In the genomic region with DNA sequence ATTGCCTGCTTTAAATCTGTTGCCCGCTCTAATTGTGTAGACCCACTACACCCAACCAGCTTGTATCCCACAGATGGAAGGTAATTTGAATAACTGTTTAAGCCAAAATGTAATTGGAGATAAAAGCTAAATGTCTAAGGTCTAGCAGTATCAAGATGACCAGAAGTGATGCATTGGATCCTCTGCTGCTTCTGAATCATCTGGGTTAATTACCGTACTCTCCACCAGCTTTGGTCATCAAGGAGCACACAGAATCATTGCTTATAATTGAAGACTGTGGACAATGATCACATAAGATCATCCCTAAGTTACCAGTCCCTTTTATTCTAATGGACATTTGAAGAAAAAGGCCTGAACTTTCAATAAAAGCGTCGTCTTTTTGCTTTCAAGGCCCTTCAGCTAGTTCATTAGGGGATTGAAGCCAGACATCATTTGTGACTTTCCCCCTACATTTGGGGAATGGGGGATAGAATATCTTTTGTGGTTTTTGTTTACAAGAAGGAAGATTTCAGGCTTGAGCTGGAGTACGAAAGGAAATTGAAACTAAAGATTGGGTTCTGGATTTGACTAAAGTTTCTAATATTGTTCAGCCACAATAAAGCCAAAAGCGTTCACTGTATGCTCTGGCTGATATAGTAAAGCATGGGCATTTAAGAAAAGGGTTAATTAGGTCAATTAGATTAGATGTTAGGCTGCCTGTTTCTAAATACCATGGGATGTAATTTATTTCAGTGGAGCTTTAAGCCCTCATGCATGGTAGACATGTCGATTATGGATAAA, we compare ENCODE assay signal across 11 cellular contexts.
A peak's percentile ranks its signal among the peaks of the same experiment; 100 is the strongest.
DNase-seq lines count a peak whose midpoint lies in the region; ATAC-seq lines count a peak whose summit lies in the region.
"Had no signal": no experiment of that assay in that cellular context is flagged by ENCODE, and none has a peak within 500 bp of the region (broad histone marks: within the 10 kb centered on the region; RNA-seq: fewer than 3 reads in every experiment).

No MANE protein-coding gene starts in this region.

- no peak for DNase-seq in stimulated activated naive CD8-positive, alpha-beta T cell treated with anti-CD3 and anti-CD28 coated beads, Interleukin-15, amount 100 ng/mL, for 72 hours
- DNase-seq in stimulated activated naive CD8-positive, alpha-beta T cell treated with anti-CD3 and anti-CD28 coated beads, Interleukin-15, Interleukin-2, amounts not matched to agents 100 U/mL and 50 U/mL, for 24 hours = no peak
- DNase-seq in HT-29 (ENCODE audit: low spot score) = no peak
- no peak for DNase-seq in naive thymus-derived CD8-positive, alpha-beta T cell
- no peak for DNase-seq in activated T-cell treated with anti-CD3 and anti-CD28 coated beads, Interleukin-2, amount 50 U/mL, for 48 hours
- DNase-seq: effector CD8-positive, alpha-beta T cell; head of caudate nucleus; NCI-H510A had no signal

- ATAC-seq in stimulated activated naive CD8-positive, alpha-beta T cell treated with anti-CD3 and anti-CD28 coated beads, Interleukin-15, amount 100 ng/mL, for 72 hours = peak; percentile 42
- no peak for ATAC-seq in stimulated activated naive CD8-positive, alpha-beta T cell treated with anti-CD3 and anti-CD28 coated beads, Interleukin-15, Interleukin-2, amounts not matched to agents 100 U/mL and 50 U/mL, for 24 hours
- ATAC-seq in HG02588 (IDR thresholded peaks at IDR 0.05; ENCODE audit: unreplicated experiment) = peak; percentile 48
- ATAC-seq in HG03571 (IDR thresholded peaks at IDR 0.05; ENCODE audit: unreplicated experiment) = no peak
- ATAC-seq in naive thymus-derived CD8-positive, alpha-beta T cell = no peak

- no peaks in the 10 kb centered on the region for H3K9me3 Mint-ChIP-seq in stimulated activated naive CD8-positive, alpha-beta T cell treated with anti-CD3 and anti-CD28 coated beads, Interleukin-15, amount 100 ng/mL, for 72 hours
- no peaks in the 10 kb centered on the region for H3K9me3 Mint-ChIP-seq in T-helper 1 cell treated with Interleukin-12 subunit alpha and Interleukin-12 subunit beta and Interleukin-4 antibody, amounts not matched to agents 30 μg/mL and 1 μg/mL, for 36 hours
- H3K9me3 Mint-ChIP-seq in naive thymus-derived CD8-positive, alpha-beta T cell = no peaks in the 10 kb centered on the region

- H3K4me1 Mint-ChIP-seq in stimulated activated naive CD8-positive, alpha-beta T cell treated with anti-CD3 and anti-CD28 coated beads, Interleukin-15, amount 100 ng/mL, for 72 hours = peaks cover 87% of the 10 kb centered on the region
- H3K4me1 Mint-ChIP-seq in T-helper 1 cell treated with Interleukin-12 subunit alpha and Interleukin-12 subunit beta and Interleukin-4 antibody, amounts not matched to agents 30 μg/mL and 1 μg/mL, for 36 hours (ENCODE audit: low read depth) = peaks cover 85% of the 10 kb centered on the region
- H3K4me1 Mint-ChIP-seq in naive thymus-derived CD8-positive, alpha-beta T cell = peaks cover 34 to 96% (median 63%) of the 10 kb centered on the region in 4 donors

- H3K27me3 Mint-ChIP-seq in stimulated activated naive CD8-positive, alpha-beta T cell treated with anti-CD3 and anti-CD28 coated beads, Interleukin-15, amount 100 ng/mL, for 72 hours = no peaks in the 10 kb centered on the region
- no peaks in the 10 kb centered on the region for H3K27me3 Mint-ChIP-seq in T-helper 1 cell treated with Interleukin-12 subunit alpha and Interleukin-12 subunit beta and Interleukin-4 antibody, amounts not matched to agents 30 μg/mL and 1 μg/mL, for 36 hours (ENCODE audit: low read depth)
- no peaks in the 10 kb centered on the region for H3K27me3 Mint-ChIP-seq in naive thymus-derived CD8-positive, alpha-beta T cell

- peak overlapping the region in 1 of 2 donors; percentile 22 for H3K27ac Mint-ChIP-seq in stimulated activated naive CD8-positive, alpha-beta T cell treated with anti-CD3 and anti-CD28 coated beads, Interleukin-15, amount 100 ng/mL, for 72 hours
- H3K27ac Mint-ChIP-seq in T-helper 1 cell treated with Interleukin-12 subunit alpha and Interleukin-12 subunit beta and Interleukin-4 antibody, amounts not matched to agents 30 μg/mL and 1 μg/mL, for 36 hours = no peak overlapping the region
- peak overlapping the region in 3 of 10 donors; percentile 3 to 27 (median 11) for H3K27ac Mint-ChIP-seq in naive thymus-derived CD8-positive, alpha-beta T cell

- H3K36me3 Mint-ChIP-seq in T-helper 1 cell treated with Interleukin-12 subunit alpha and Interleukin-12 subunit beta and Interleukin-4 antibody, amounts not matched to agents 30 μg/mL and 1 μg/mL, for 36 hours (ENCODE audit: low read depth) = peaks cover 19% of the 10 kb centered on the region
- no peaks in the 10 kb centered on the region for H3K36me3 Mint-ChIP-seq in naive thymus-derived CD8-positive, alpha-beta T cell

- H3K4me3 Mint-ChIP-seq in stimulated activated naive CD8-positive, alpha-beta T cell treated with anti-CD3 and anti-CD28 coated beads, Interleukin-15, amount 100 ng/mL, for 72 hours = no peak overlapping the region
- H3K4me3 Mint-ChIP-seq in T-helper 1 cell treated with Interleukin-12 subunit alpha and Interleukin-12 subunit beta and Interleukin-4 antibody, amounts not matched to agents 30 μg/mL and 1 μg/mL, for 36 hours = peak overlapping the region; percentile 29
- no peak overlapping the region for H3K4me3 Mint-ChIP-seq in naive thymus-derived CD8-positive, alpha-beta T cell

- POLR2A ChIA-PET in naive thymus-derived CD8-positive, alpha-beta T cell (lab: Charles Lee) = no interaction called here

Comparison
In these comparisons a context has a peak if more than half of its experiments do, and no peak if none do; other contexts are left out.
1. ATAC-seq: peak in stimulated activated naive CD8-positive, alpha-beta T cell treated with anti-CD3 and anti-CD28 coated beads, Interleukin-15, amount 100 ng/mL, for 72 hours (single experiment) and HG02588 (single experiment); none in stimulated activated naive CD8-positive, alpha-beta T cell treated with anti-CD3 and anti-CD28 coated beads, Interleukin-15, Interleukin-2, amounts not matched to agents 100 U/mL and 50 U/mL, for 24 hours (single experiment), HG03571 (single experiment) and naive thymus-derived CD8-positive, alpha-beta T cell (0 of 2).